17 cellular contexts compared by ENCODE assay signal in the genomic region with DNA sequence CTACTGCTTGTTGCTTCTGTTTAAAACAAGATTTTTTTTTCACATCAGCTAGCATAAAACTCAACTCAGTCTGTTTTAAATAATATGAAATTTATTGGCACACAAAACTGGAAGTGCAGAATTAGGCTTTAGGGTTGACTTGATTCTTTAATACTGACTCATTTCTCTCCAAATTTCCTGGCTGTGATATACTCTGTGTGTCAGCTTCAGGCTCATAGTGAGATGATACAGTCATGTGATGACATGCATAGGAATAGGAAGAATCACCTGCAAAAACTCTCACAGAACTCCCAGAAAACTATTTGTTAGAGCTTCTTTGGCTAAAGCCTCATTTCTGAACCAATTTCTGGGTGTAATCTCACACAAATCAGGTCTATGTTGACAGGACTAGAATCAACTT.
"Had no signal": no experiment of that assay in that cellular context is flagged by ENCODE, and none has a peak within 500 bp of the region (broad histone marks: within the 10 kb centered on the region; RNA-seq: fewer than 3 reads in every experiment).

No MANE protein-coding gene starts in this region.

- H3K27me3 ChIP-seq: dorsolateral prefrontal cortex, esophagus muscularis mucosa, hepatocyte, neutrophil, stomach, transverse colon had no signal

- H3K4me1 ChIP-seq: esophagus muscularis mucosa, psoas muscle, stomach, transverse colon had no signal

- ATAC-seq: naive thymus-derived CD4-positive, alpha-beta T cell; psoas muscle; sciatic nerve had no signal

- H3K4me3 ChIP-seq: coronary artery, dorsolateral prefrontal cortex, esophagus muscularis mucosa, hepatocyte, psoas muscle, stomach, thoracic aorta, transverse colon had no signal

- H3K9me3 ChIP-seq: esophagus muscularis mucosa, neutrophil, psoas muscle, thoracic aorta, transverse colon had no signal

- DNase-seq: dorsolateral prefrontal cortex; effector CD8-positive, alpha-beta T cell; foreskin fibroblast; head of caudate nucleus; naive thymus-derived CD4-positive, alpha-beta T cell; nephron progenitor cell; psoas muscle; stimulated activated naive CD4-positive, alpha-beta T cell; stomach; substantia nigra; transverse colon had no signal

- H3K36me3 ChIP-seq: esophagus muscularis mucosa, neutrophil, stomach, thoracic aorta, transverse colon had no signal

- H3K27ac ChIP-seq: coronary artery, dorsolateral prefrontal cortex, esophagus muscularis mucosa, hepatocyte, neutrophil, psoas muscle, stomach, thoracic aorta, transverse colon had no signal
